In genomic region chr17:81339180-81339501, GRCh38 we compare ENCODE assay signal across 9 cellular contexts. TPM values are rescaled to one million over a fixed set of nuclear protein-coding genes. Genes with fewer than 3 reads are reported as not detected.
DNase-seq lines count a peak whose midpoint lies in the region; ATAC-seq and TF ChIP-seq lines count a peak whose summit lies in the region.
"Had no signal": no experiment of that assay in that cellular context is flagged by ENCODE, and none has a peak within 500 bp of the region (broad histone marks: within the 10 kb centered on the region; RNA-seq: fewer than 3 reads in every experiment).

No MANE protein-coding gene starts in this region.

- peaks cover 0 to 3% (median 0%) of the 10 kb centered on the region in 9 donors for H3K36me3 ChIP-seq in heart left ventricle
- H3K36me3 ChIP-seq in breast epithelium, result no peaks in the 10 kb centered on the region

- intact Hi-C loops in heart left ventricle (cut with DNase I) (no loop called here), left cardiac atrium (cut with DNase I) (no loop called here), breast epithelium (cut with DNase I; ENCODE audit: low total_unique reads) (loop anchor here (2.0 kb wide), 1 partner anchor 54 kb away; no protein-coding TSS in a partner anchor), lower leg skin (cut with DNase I; ENCODE audit: low total_unique reads) (no loop called here)

- H3K4me1 ChIP-seq in heart left ventricle (peaks cover 6 to 68% (median 43%) of the 10 kb centered on the region in 12 donors), breast epithelium (peaks cover 25% of the 10 kb centered on the region in 2 donors)

- H3K4me1 Mint-ChIP-seq in mesothelial cell of epicardium, result peaks cover 36% of the 10 kb centered on the region
- H3K4me1 Mint-ChIP-seq in type B pancreatic cell (ENCODE audit: unreplicated experiment), result peaks cover 26% of the 10 kb centered on the region

- H3K36me3 Mint-ChIP-seq in mesothelial cell of epicardium (no peaks in the 10 kb centered on the region), type B pancreatic cell (peaks cover 6% of the 10 kb centered on the region)

- 52 to 76% (median 70%) methylated on average over 4 of the region's 4 CpGs for WGBS in heart left ventricle, 4 donors
- WGBS in lower leg skin, 2 donors, result 62 to 71% methylated on average over 4 of the region's 4 CpGs

- H3K4me3 Mint-ChIP-seq in mesothelial cell of epicardium, result peak overlapping the region; percentile 17
- peak overlapping the region; percentile 81 for H3K4me3 Mint-ChIP-seq in type B pancreatic cell

- no peak for TF ChIP-seq POLR2A in heart left ventricle (IDR thresholded peaks at IDR 0.05)
- TF ChIP-seq POLR2A in breast epithelium (IDR thresholded peaks at IDR 0.05), result no peak
- no peak for TF ChIP-seq POLR2A in lower leg skin (IDR thresholded peaks at IDR 0.05)

- TF ChIP-seq CTCF in heart left ventricle (IDR thresholded peaks at IDR 0.05) (no peak), breast epithelium (IDR thresholded peaks at IDR 0.05) (no peak), mesothelial cell of epicardium (IDR thresholded peaks at IDR 0.05; ENCODE audit: unreplicated experiment) (no peak), type B pancreatic cell (conservative IDR thresholded peaks at IDR 0.05) (no peak), lower leg skin (IDR thresholded peaks at IDR 0.05) (no peak)

- H3K4me3 ChIP-seq in heart left ventricle (no peak overlapping the region), breast epithelium (no peak overlapping the region), lower leg skin (ENCODE audit: low read depth, poor library complexity, severe bottlenecking) (no peak overlapping the region)

- no peaks in the 10 kb centered on the region for H3K27me3 Mint-ChIP-seq in mesothelial cell of epicardium (ENCODE audit: low read depth)
- H3K27me3 Mint-ChIP-seq in type B pancreatic cell, result peaks cover 6% of the 10 kb centered on the region

- ATAC-seq in heart left ventricle (no peak), left cardiac atrium (no peak)

- H3K27me3 ChIP-seq in heart left ventricle (peaks cover 0 to 35% (median 0%) of the 10 kb centered on the region in 9 donors), breast epithelium (no peaks in the 10 kb centered on the region)

- peak overlapping the region; percentile 90 for H3K27ac Mint-ChIP-seq in mesothelial cell of epicardium
- peak overlapping the region; percentile 92 for H3K27ac Mint-ChIP-seq in type B pancreatic cell

- H3K9me3 ChIP-seq in heart left ventricle, result no peaks in the 10 kb centered on the region
- H3K9me3 ChIP-seq in breast epithelium, result no peaks in the 10 kb centered on the region

- no peaks in the 10 kb centered on the region for H3K9me3 Mint-ChIP-seq in mesothelial cell of epicardium
- H3K9me3 Mint-ChIP-seq in type B pancreatic cell, result no peaks in the 10 kb centered on the region

- peak overlapping the region; percentile 3 to 99 (median 49) for H3K27ac ChIP-seq in heart left ventricle
- H3K27ac ChIP-seq in breast epithelium, result peak overlapping the region; percentile 67 to 86

- DNase-seq in heart left ventricle, result no peak
- DNase-seq in left cardiac atrium, result no peak
- DNase-seq in breast epithelium (ENCODE audit: low spot score in 2 of 2), result no peak
- DNase-seq in mesothelial cell of epicardium (ENCODE audit: low spot score in 2 of 2, unreplicated experiment in 2 of 2), result no peak
- no peak for DNase-seq in type B pancreatic cell (ENCODE audit: extremely low spot score, unreplicated experiment)
- no peak for DNase-seq in NOMO-1 treated with DMSO at 0.1 percent for 48 hours (lab: John Stamatoyannopoulos, UW; ENCODE audit: unreplicated experiment)
- DNase-seq in lower leg skin (ENCODE audit: low spot score in 2 of 2), result no peak
- DNase-seq in activated CD4-positive, alpha-beta T cell treated with anti-CD3 and anti-CD28 coated beads for 48 hours, result no peak
- DNase-seq: NCI-H2029 treated with DMSO at 0.1 percent for 48 hours had no signal

RNA-seq across cellular contexts. Expression of gene SLC38A10, which starts 44.0 kb away (rescaled TPM):
- total RNA-seq in heart left ventricle (10 to 100 TPM; 27.4 to 67.7 (median 43.1) TPM), left cardiac atrium (10 to 100 TPM; 46.4 to 54.0 TPM), breast epithelium (100 to 1,000 TPM in 1 of 3 donors, 10 to 100 TPM in 2; 52.4 to 104 (median 85.2) TPM), mesothelial cell of epicardium (96.6 to 105 TPM (median 103 TPM) in 3 replicates), type B pancreatic cell (ENCODE audit: low replicate concordance) (85.0 and 118 TPM in 2 replicates), lower leg skin (100 to 1,000 TPM in 1 of 4 donors, 10 to 100 TPM in 3; 47.5 to 100 (median 73.3) TPM)
- polyA plus RNA-seq in heart left ventricle, result 10 to 100 TPM; 48.0 to 63.3 TPM

RNA-seq across cellular contexts. Expression of gene BAHCC1, which starts 56.1 kb away (rescaled TPM):
- total RNA-seq in heart left ventricle (10 to 100 TPM in 3 of 9 donors, 1 to 10 TPM in 6; 6.0 to 19.6 (median 9.3) TPM), left cardiac atrium (1 to 10 TPM; 8.3 to 9.9 TPM), breast epithelium (10 to 100 TPM in 2 of 3 donors, 1 to 10 TPM in 1; 7.4 to 17.0 (median 11.7) TPM), mesothelial cell of epicardium (34.9 to 36.4 TPM (median 35.1 TPM) in 3 replicates), type B pancreatic cell (ENCODE audit: low replicate concordance) (23.0 and 74.3 TPM in 2 replicates), lower leg skin (10 to 100 TPM in 2 of 4 donors, 1 to 10 TPM in 2; 4.1 to 14.2 (median 10.0) TPM)
- polyA plus RNA-seq in heart left ventricle, result 1 to 10 TPM; 7.6 to 8.5 TPM
